Comparison of ENCODE assay signal across 28 cellular contexts in the genomic region with DNA sequence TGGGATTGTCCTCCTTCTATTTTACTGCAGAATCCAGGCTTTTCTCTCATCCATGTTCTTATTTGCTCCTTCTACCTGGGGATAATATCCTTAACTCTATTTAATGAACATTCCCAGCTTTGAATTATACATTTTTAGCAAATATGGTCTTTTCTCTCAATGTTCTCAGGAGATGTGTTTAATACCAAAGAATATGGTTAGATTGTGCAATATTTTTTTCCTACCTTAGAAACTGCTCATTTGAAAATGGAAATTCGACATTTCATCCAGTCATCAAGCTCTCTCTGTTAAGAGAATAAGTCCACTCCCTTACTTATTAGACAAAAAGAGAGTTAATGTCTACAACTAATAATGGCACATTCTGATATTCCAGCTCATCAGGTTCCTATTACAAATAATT.
"Had no signal": no experiment of that assay in that cellular context is flagged by ENCODE, and none has a peak within 500 bp of the region (broad histone marks: within the 10 kb centered on the region; RNA-seq: fewer than 3 reads in every experiment).

No MANE protein-coding gene starts in this region.

- H3K4me3 Mint-ChIP-seq: dendritic cell treated with granulocyte-macrophage colony-stimulating factor and Interleukin-4, amounts not matched to agents 40 ng/mL and 50 ng/mL, for 4 days; effector memory CD8-positive, alpha-beta T cell; endodermal cell had no signal

- H3K4me3 ChIP-seq: colonic mucosa, coronary artery, dorsolateral prefrontal cortex, esophagus muscularis mucosa, esophagus squamous epithelium, gastrocnemius medialis, gastroesophageal sphincter, heart left ventricle, heart right ventricle had no signal

- H3K36me3 ChIP-seq: colonic mucosa, esophagus muscularis mucosa, esophagus squamous epithelium, gastrocnemius medialis, gastroesophageal sphincter, heart left ventricle, heart right ventricle had no signal

- H3K27me3 ChIP-seq: colonic mucosa, dorsolateral prefrontal cortex, esophagus muscularis mucosa, esophagus squamous epithelium, foreskin keratinocyte, gastrocnemius medialis, gastroesophageal sphincter, heart left ventricle, heart right ventricle had no signal

- H3K27ac ChIP-seq: colonic mucosa, coronary artery, dorsolateral prefrontal cortex, epithelial cell of prostate, esophagus muscularis mucosa, esophagus squamous epithelium, foreskin keratinocyte, gastrocnemius medialis, gastroesophageal sphincter, heart left ventricle, heart right ventricle had no signal

- H3K9me3 ChIP-seq: colonic mucosa, esophagus muscularis mucosa, esophagus squamous epithelium, gastrocnemius medialis, gastroesophageal sphincter, heart left ventricle, heart right ventricle had no signal

- ATAC-seq: effector memory CD8-positive, alpha-beta T cell; esophagus mucosa; foreskin keratinocyte; gastrocnemius medialis; gastroesophageal sphincter; heart left ventricle; heart right ventricle had no signal

- H3K27me3 Mint-ChIP-seq: dendritic cell treated with granulocyte-macrophage colony-stimulating factor and Interleukin-4, amounts not matched to agents 40 ng/mL and 50 ng/mL, for 4 days; effector memory CD8-positive, alpha-beta T cell had no signal

- FAIRE-seq: endometrium, endothelial cell of umbilical vein, frontal cortex had no signal

- DNase-seq: colonic mucosa; cortex of kidney; dermis blood vessel endothelial cell; dorsolateral prefrontal cortex; effector CD4-positive, alpha-beta T cell; effector CD8-positive, alpha-beta T cell; effector memory CD4-positive, alpha-beta T cell; effector memory CD8-positive, alpha-beta T cell; endodermal cell; erythroblast; esophagus squamous epithelium; foreskin fibroblast; foreskin keratinocyte; foreskin melanocyte; gastrocnemius medialis; glutamatergic neuron; head of caudate nucleus; heart left ventricle; heart right ventricle had no signal

- H3K4me1 ChIP-seq: colonic mucosa, esophagus muscularis mucosa, esophagus squamous epithelium, foreskin keratinocyte, gastroesophageal sphincter had no signal

- H3K9me3 Mint-ChIP-seq: dendritic cell treated with granulocyte-macrophage colony-stimulating factor and Interleukin-4, amounts not matched to agents 40 ng/mL and 50 ng/mL, for 4 days had no signal

- H3K27ac Mint-ChIP-seq: dendritic cell treated with granulocyte-macrophage colony-stimulating factor and Interleukin-4, amounts not matched to agents 40 ng/mL and 50 ng/mL, for 4 days; effector memory CD8-positive, alpha-beta T cell; endodermal cell had no signal
